18 cellular contexts compared by ENCODE assay signal in genomic region chr9:34574632-34575031, GRCh38. TPM values are rescaled to one million over a fixed set of nuclear protein-coding genes. Genes with fewer than 3 reads are reported as not detected.
A peak's percentile ranks its signal among the peaks of the same experiment; 100 is the strongest.
DNase-seq lines count a peak whose midpoint lies in the region; FAIRE-seq and TF ChIP-seq lines count a peak whose summit lies in the region.
"Had no signal": no experiment of that assay in that cellular context is flagged by ENCODE, and none has a peak within 500 bp of the region (broad histone marks: within the 10 kb centered on the region; RNA-seq: fewer than 3 reads in every experiment).

No MANE protein-coding gene starts in this region.

- H2AFZ ChIP-seq in H1 (ENCODE audit: low read length), result no peak overlapping the region

- no peak for TF ChIP-seq RAD21 in H1 (IDR thresholded peaks at IDR 0.05 in 1 of 2, conservative IDR thresholded peaks at IDR 0.05 in 1 of 2; ENCODE audit: low read depth in 2 of 2, low read length in 2 of 2)

- peak overlapping the region; percentile 91 to 94 (median 92) for H3K27ac Mint-ChIP-seq in nephron
- H3K27ac Mint-ChIP-seq: CD4-positive, CD25-positive, alpha-beta regulatory T cell had no signal

- H4K8ac ChIP-seq in H1 (ENCODE audit: extremely low read depth, insufficient read depth, low read length), result no peak overlapping the region

- POLR2A ChIA-PET in H1 (lab: Charles Lee; ENCODE audit: partially characterized antibody), result no interaction called here

- WGBS in H1 (ENCODE audit: extremely low coverage in 1 of 2, insufficient coverage in 1 of 2, insufficient read length in 1 of 2, insufficient replicate concordance in 2 of 2, low coverage in 1 of 2, low lambda C conversion rate in 2 of 2, missing lambda C conversion rate in 1 of 2), 2 experiments, result 94% methylated on average over 9 of the region's 11 CpGs; no CpG with 5 or more reads in 1 of the 2 experiments

- H3K36me3 ChIP-seq in WERI-Rb-1 (no peaks in the 10 kb centered on the region), H1 (ENCODE audit: control insufficient read depth in 2 of 4, insufficient read depth in 4 of 4, low read length in 3 of 4) (no peaks in the 10 kb centered on the region)
- H3K36me3 ChIP-seq: HAP-1 had no signal

- H3K27me3 Mint-ChIP-seq in nephron (ENCODE audit: low read depth), result peaks cover 22% of the 10 kb centered on the region

- TF ChIP-seq EP300 in H1 (IDR thresholded peaks at IDR 0.05; ENCODE audit: borderline replicate concordance in 1 of 2, low read depth in 2 of 2, low read length in 2 of 2), result no peak

- H2AK5ac ChIP-seq in H1 (ENCODE audit: low read depth, low read length), result no peak overlapping the region

- TF ChIP-seq CTCF in WERI-Rb-1 (IDR thresholded peaks at IDR 0.05; ENCODE audit: low read depth, low read length) (no peak), H1 (IDR thresholded peaks at IDR 0.05; ENCODE audit: control extremely low read depth in 1 of 3, insufficient read depth in 1 of 3, low read depth in 1 of 3, low read length in 3 of 3) (no peak), nephron (IDR thresholded peaks at IDR 0.05; ENCODE audit: unreplicated experiment in 3 of 3) (no peak)

- 0 out of 2 replicates have a peak overlapping the region, but pooled peaks have one; percentile 53 for H2BK12ac ChIP-seq in H1 (ENCODE audit: low read depth, low read length)

- no peaks in the 10 kb centered on the region for H3K79me1 ChIP-seq in H1 (ENCODE audit: low read depth, low read length)

- no peak overlapping the region for H3K23ac ChIP-seq in H1 (ENCODE audit: insufficient read length)

- peaks cover 82% of the 10 kb centered on the region for H3K4me1 Mint-ChIP-seq in nephron

- no peak overlapping the region for H3K9ac ChIP-seq in H1 (replicated peaks in 1 of 4; ENCODE audit: extremely low read depth in 1 of 4, low read depth in 3 of 4, low read length in 3 of 4)

- 0 out of 2 replicates have a peak overlapping the region, but pooled peaks have one; percentile 6 for H3K27ac ChIP-seq in WERI-Rb-1
- no peak overlapping the region for H3K27ac ChIP-seq in H1 (ENCODE audit: low read depth, low read length)

- H3K56ac ChIP-seq in H1 (replicated peaks; ENCODE audit: insufficient read length, low read depth, low read length), result no peak overlapping the region

- H3K14ac ChIP-seq in H1 (ENCODE audit: insufficient read length), result no peak overlapping the region

- no peak overlapping the region for H4K5ac ChIP-seq in H1 (ENCODE audit: insufficient read length, low read depth, low read length)

- H3K23me2 ChIP-seq in H1 (ENCODE audit: low read depth, low read length), result peaks cover 19% of the 10 kb centered on the region; the same call in 1 of the 2 replicates

- no peak overlapping the region for H2BK15ac ChIP-seq in H1 (ENCODE audit: low read length)

- no peak overlapping the region for H4K91ac ChIP-seq in H1 (replicated peaks; ENCODE audit: insufficient read length, low read length)

- no peak overlapping the region for H2BK120ac ChIP-seq in H1 (replicated peaks; ENCODE audit: low read depth, low read length)

- H3K27me3 ChIP-seq in WERI-Rb-1 (ENCODE audit: insufficient read depth, low read depth, severe bottlenecking) (no peaks in the 10 kb centered on the region), H1 (replicated peaks in 1 of 4; ENCODE audit: control insufficient read depth in 3 of 4, extremely low read depth in 1 of 4, insufficient read depth in 3 of 4, low read length in 3 of 4) (peaks cover 15 to 47% (median 38%) of the 10 kb centered on the region in 4 experiments)
- H3K27me3 ChIP-seq: BE2C had no signal

- no peak for DNase-seq in WERI-Rb-1
- no peak for DNase-seq in H1 (ENCODE audit: low read depth in 1 of 2, low spot score in 2 of 2)
- no peak for DNase-seq in H54 (ENCODE audit: insufficient read length, low spot score)
- DNase-seq in activated CD8-positive, alpha-beta memory T cell treated with anti-CD3 and anti-CD28 coated beads, Interleukin-2, amount 50 U/mL, for 48 hours, result no peak
- DNase-seq in GDM1 (lab: John Stamatoyannopoulos, UW), result no peak
- no peak for DNase-seq in T-helper 1 cell
- DNase-seq: ACHN; BE2C; C1 segment of cervical spinal cord; Caco-2; CD4-positive, CD25-positive, alpha-beta regulatory T cell; GOT3 had no signal

- H3K4ac ChIP-seq in H1 (replicated peaks; ENCODE audit: insufficient read length, low read depth, low read length), result no peak overlapping the region

- peaks cover 7 to 49% (median 25%) of the 10 kb centered on the region in 4 experiments for H3K4me1 ChIP-seq in H1 (replicated peaks in 1 of 4; ENCODE audit: control insufficient read depth in 3 of 4, insufficient read depth in 4 of 4, low read length in 3 of 4)
- H3K4me1 ChIP-seq: Caco-2, HAP-1 had no signal

- H3K79me2 ChIP-seq in H1 (ENCODE audit: control insufficient read depth in 1 of 2, insufficient read depth in 2 of 2, low read length in 2 of 2), result no peaks in the 10 kb centered on the region

- H3K36me3 Mint-ChIP-seq in nephron (ENCODE audit: low read depth), result no peaks in the 10 kb centered on the region
- H3K36me3 Mint-ChIP-seq: CD4-positive, CD25-positive, alpha-beta regulatory T cell had no signal

- 0 out of 2 replicates have a peak overlapping the region, but pooled peaks have one; percentile 32 for H2BK20ac ChIP-seq in H1 (ENCODE audit: low read length)

- peaks cover 0 to 5% of the 10 kb centered on the region in 2 experiments for H4K20me1 ChIP-seq in H1 (replicated peaks in 1 of 2; ENCODE audit: control insufficient read depth in 1 of 2, insufficient read depth in 2 of 2, low read length in 2 of 2)

- no peak overlapping the region for H3K4me2 ChIP-seq in H1 (ENCODE audit: insufficient read depth in 1 of 2, low read depth in 2 of 2, low read length in 2 of 2)

- H3K9me3 Mint-ChIP-seq in nephron, result no peaks in the 10 kb centered on the region

- no peak overlapping the region for H3K18ac ChIP-seq in H1 (ENCODE audit: extremely low read depth, low read length)

- H2BK5ac ChIP-seq in H1 (ENCODE audit: low read depth, low read length), result no peak overlapping the region

- no peak for TF ChIP-seq POLR2A in H1 (IDR thresholded peaks at IDR 0.05; ENCODE audit: control extremely low read depth in 1 of 2, low read depth in 2 of 2, low read length in 2 of 2)
- TF ChIP-seq POLR2A in H54 (IDR thresholded peaks at IDR 0.05; ENCODE audit: low read depth, low read length), result no peak

- FAIRE-seq in H1 (lab: Jason Lieb, UNC) (no peak), H54 (lab: Jason Lieb, UNC) (no peak)
- FAIRE-seq: A204.1, D721Med, G401.6 had no signal

- H3K4me3 ChIP-seq in WERI-Rb-1 (ENCODE audit: low read depth, low read length) (no peak overlapping the region), H1 (ENCODE audit: extremely low read depth in 1 of 4, insufficient read depth in 2 of 4, low read depth in 3 of 4, low read length in 4 of 4) (no peak overlapping the region)
- H3K4me3 ChIP-seq: HAP-1 had no signal

- H3K4me3 Mint-ChIP-seq in nephron, result no peak overlapping the region
- H3K4me3 Mint-ChIP-seq: CD4-positive, CD25-positive, alpha-beta regulatory T cell had no signal

- H3K9me3 ChIP-seq in WERI-Rb-1 (ENCODE audit: severe bottlenecking) (no peaks in the 10 kb centered on the region), H1 (ENCODE audit: insufficient read depth in 2 of 2, low read depth in 1 of 2, low read length in 1 of 2) (no peaks in the 10 kb centered on the region)
- H3K9me3 ChIP-seq: BE2C, Caco-2, HAP-1 had no signal

- CTCF ChIA-PET in H1 (lab: Charles Lee; ENCODE audit: partially characterized antibody), result interaction anchor here (0.7 to 13.8 kb wide), 12 partner anchors 10 to 180 kb away, joined by 3 to 241 read pairs (median 6); partner anchors contain the start of gene CNTFR

RNA-seq across cellular contexts. Expression of gene CNTFR, which starts 14.9 kb away (rescaled TPM):
- 1.2 and 1.5 TPM in 2 replicates for total RNA-seq in H1 (2021; fragmentation: NEBNext Ultra II Directional; extraction: Animal tissue kit (Norgen Biotek cat#: 25700))
- 4.2 and 5.4 TPM in 2 replicates for polyA plus RNA-seq in H1 (2011; rRNA removed)
- polyA plus RNA-seq in H1 (2011; cell fraction: cytosol; rRNA removed), result 1.8 TPM
- polyA plus RNA-seq in H1 (2011; cell fraction: nucleus; rRNA removed), result 2.7 TPM
- 1.1 to 3.0 TPM (median 1.6 TPM) in 4 replicates for polyA plus RNA-seq in H1 (2012, experiment 1 of 2)
- 1.2 TPM for polyA plus RNA-seq in H1 (2012, experiment 2 of 2)
- 1.5 TPM for polyA plus RNA-seq in H1 (2013, experiment 1 of 2)
- polyA plus RNA-seq in H1 (2013, experiment 2 of 2), result 1.6 TPM
- polyA minus RNA-seq in H1 (2011; rRNA and poly(A)+ RNA removed), result 0.90 and 1.2 TPM in 2 replicates
- 1.1 TPM for polyA minus RNA-seq in H1 (2011; cell fraction: cytosol; rRNA and poly(A)+ RNA removed)
- polyA minus RNA-seq in H1 (2011; cell fraction: nucleus; rRNA and poly(A)+ RNA removed), result 0.30 TPM
- total RNA-seq: CD4-positive, CD25-positive, alpha-beta regulatory T cell; HT1080 had no signal
- polyA plus RNA-seq: CD4-positive, CD25-positive, alpha-beta regulatory T cell had no signal

RNA-seq across cellular contexts. Expression of gene RPP25L, which starts 37.3 kb away (rescaled TPM):
- 21.6 and 25.6 TPM in 2 replicates for total RNA-seq in H1 (2021; fragmentation: NEBNext Ultra II Directional; extraction: Animal tissue kit (Norgen Biotek cat#: 25700))
- 75.0 and 82.3 TPM in 2 replicates for polyA plus RNA-seq in H1 (2011; rRNA removed)
- 52.2 TPM for polyA plus RNA-seq in H1 (2011; cell fraction: cytosol; rRNA removed)
- polyA plus RNA-seq in H1 (2011; cell fraction: nucleus; rRNA removed), result 44.1 TPM
- 34.0 to 45.6 TPM (median 39.2 TPM) in 4 replicates for polyA plus RNA-seq in H1 (2012, experiment 1 of 2)
- polyA plus RNA-seq in H1 (2012, experiment 2 of 2), result 62.5 TPM
- polyA plus RNA-seq in H1 (2013, experiment 1 of 2), result 34.6 TPM
- polyA plus RNA-seq in H1 (2013, experiment 2 of 2), result 35.3 TPM
- 8.6 and 14.4 TPM in 2 replicates for polyA minus RNA-seq in H1 (2011; rRNA and poly(A)+ RNA removed)
- polyA minus RNA-seq in H1 (2011; cell fraction: cytosol; rRNA and poly(A)+ RNA removed), result 16.2 TPM
- polyA minus RNA-seq in H1 (2011; cell fraction: nucleus; rRNA and poly(A)+ RNA removed), result 12.0 TPM

RNA-seq across cellular contexts. Expression of gene DCTN3, which starts 45.7 kb away (rescaled TPM):
- 23.4 and 25.6 TPM in 2 replicates for total RNA-seq in H1 (2021; fragmentation: NEBNext Ultra II Directional; extraction: Animal tissue kit (Norgen Biotek cat#: 25700))
- polyA plus RNA-seq in H1 (2011; rRNA removed), result 37.8 and 39.2 TPM in 2 replicates
- polyA plus RNA-seq in H1 (2011; cell fraction: cytosol; rRNA removed), result 36.2 TPM
- 28.6 TPM for polyA plus RNA-seq in H1 (2011; cell fraction: nucleus; rRNA removed)
- polyA plus RNA-seq in H1 (2012, experiment 1 of 2), result 31.7 to 38.2 TPM (median 34.4 TPM) in 4 replicates
- 67.1 TPM for polyA plus RNA-seq in H1 (2012, experiment 2 of 2)
- 21.3 TPM for polyA plus RNA-seq in H1 (2013, experiment 1 of 2)
- 22.3 TPM for polyA plus RNA-seq in H1 (2013, experiment 2 of 2)
- 25.2 and 26.6 TPM in 2 replicates for polyA minus RNA-seq in H1 (2011; rRNA and poly(A)+ RNA removed)
- 7.0 TPM for polyA minus RNA-seq in H1 (2011; cell fraction: cytosol; rRNA and poly(A)+ RNA removed)
- 12.9 TPM for polyA minus RNA-seq in H1 (2011; cell fraction: nucleus; rRNA and poly(A)+ RNA removed)

RNA-seq across cellular contexts. Expression of gene ENHO, which starts 51.8 kb away (rescaled TPM):
- total RNA-seq in H1 (2021; fragmentation: NEBNext Ultra II Directional; extraction: Animal tissue kit (Norgen Biotek cat#: 25700)), result 12.2 and 14.1 TPM in 2 replicates
- polyA plus RNA-seq in H1 (2011; rRNA removed), result 49.4 and 60.4 TPM in 2 replicates
- polyA plus RNA-seq in H1 (2011; cell fraction: cytosol; rRNA removed), result 29.2 TPM
- polyA plus RNA-seq in H1 (2011; cell fraction: nucleus; rRNA removed), result 23.2 TPM
- polyA plus RNA-seq in H1 (2012, experiment 1 of 2), result 9.7 to 24.6 TPM (median 19.1 TPM) in 4 replicates
- polyA plus RNA-seq in H1 (2012, experiment 2 of 2), result 20.1 TPM
- 15.4 TPM for polyA plus RNA-seq in H1 (2013, experiment 1 of 2)
- 15.5 TPM for polyA plus RNA-seq in H1 (2013, experiment 2 of 2)
- 3.8 and 8.2 TPM in 2 replicates for polyA minus RNA-seq in H1 (2011; rRNA and poly(A)+ RNA removed)
- polyA minus RNA-seq in H1 (2011; cell fraction: cytosol; rRNA and poly(A)+ RNA removed), result 6.1 TPM
- 7.1 TPM for polyA minus RNA-seq in H1 (2011; cell fraction: nucleus; rRNA and poly(A)+ RNA removed)

RNA-seq across cellular contexts. Expression of gene ARID3C, which starts 54.2 kb away (rescaled TPM):
- total RNA-seq in H1 (2021; fragmentation: NEBNext Ultra II Directional; extraction: Animal tissue kit (Norgen Biotek cat#: 25700)), result not detected in 2 replicates
- polyA plus RNA-seq in H1 (2011; rRNA removed), result 0.08 and 0.25 TPM in 2 replicates
- polyA plus RNA-seq in H1 (2011; cell fraction: cytosol; rRNA removed), result 0.12 TPM
- 0.33 TPM for polyA plus RNA-seq in H1 (2011; cell fraction: nucleus; rRNA removed)
- 0.11 to 0.29 TPM in 2 of 4 replicates, not detected in the others for polyA plus RNA-seq in H1 (2012, experiment 1 of 2)
- not detected for polyA plus RNA-seq in H1 (2012, experiment 2 of 2)
- polyA plus RNA-seq in H1 (2013, experiment 1 of 2), result 0.04 TPM
- polyA plus RNA-seq in H1 (2013, experiment 2 of 2), result 0.04 TPM
- not detected in 2 replicates for polyA minus RNA-seq in H1 (2011; rRNA and poly(A)+ RNA removed)
- not detected for polyA minus RNA-seq in H1 (2011; cell fraction: cytosol; rRNA and poly(A)+ RNA removed)
- polyA minus RNA-seq in H1 (2011; cell fraction: nucleus; rRNA and poly(A)+ RNA removed), result not detected
- total RNA-seq: Caco-2; CD4-positive, CD25-positive, alpha-beta regulatory T cell; HT1080 had no signal
- polyA plus RNA-seq: CD4-positive, CD25-positive, alpha-beta regulatory T cell had no signal
